Comparison of ENCODE assay signal across 11 cellular contexts in genomic region chr5:78362220-78362619, GRCh38. TPM values are rescaled to one million over a fixed set of nuclear protein-coding genes. Genes with fewer than 3 reads are reported as not detected.
DNase-seq lines count a peak whose midpoint lies in the region; ATAC-seq and TF ChIP-seq lines count a peak whose summit lies in the region.
"Had no signal": no experiment of that assay in that cellular context is flagged by ENCODE, and none has a peak within 500 bp of the region (broad histone marks: within the 10 kb centered on the region; RNA-seq: fewer than 3 reads in every experiment).

No MANE protein-coding gene starts in this region.

- peaks cover 2 to 7% of the 10 kb centered on the region in 2 donors for H3K36me3 Mint-ChIP-seq in activated T-cell treated with anti-CD3 and anti-CD28 coated beads, Interleukin-2, amount 50 U/mL, for 72 hours (ENCODE audit: insufficient read depth in 2 of 2)

- no peak overlapping the region; the same call in 1 of the 2 replicates for H2AFZ ChIP-seq in OCI-LY7 (ENCODE audit: low read length)

- no TSS peak for BruUV-seq in OCI-LY7 (replicated peaks; lab: Mats Ljungman, UMichigan)

- H3K4me1 Mint-ChIP-seq in activated T-cell treated with anti-CD3 and anti-CD28 coated beads, Interleukin-2, amount 50 U/mL, for 72 hours (ENCODE audit: low read depth) = peaks cover 56% of the 10 kb centered on the region
- H3K4me1 Mint-ChIP-seq in stimulated activated naive CD8-positive, alpha-beta T cell treated with anti-CD3 and anti-CD28 coated beads, Interleukin-15, amount 100 ng/mL, for 72 hours = peaks cover 54% of the 10 kb centered on the region

- H4K20me1 ChIP-seq in OCI-LY7 (ENCODE audit: insufficient read depth, low read length) = no peaks in the 10 kb centered on the region

- POLR2A ChIA-PET in OCI-LY7 (lab: Charles Lee) = no interaction called here

- peaks cover 10% of the 10 kb centered on the region; the same call in 1 of the 2 replicates for H3K36me3 ChIP-seq in OCI-LY7 (ENCODE audit: insufficient read depth, low read length)

- no peaks in the 10 kb centered on the region for H3K9me3 Mint-ChIP-seq in activated T-cell treated with anti-CD3 and anti-CD28 coated beads, Interleukin-2, amount 50 U/mL, for 72 hours
- no peaks in the 10 kb centered on the region for H3K9me3 Mint-ChIP-seq in stimulated activated naive CD8-positive, alpha-beta T cell treated with anti-CD3 and anti-CD28 coated beads, Interleukin-15, amount 100 ng/mL, for 72 hours

- peak overlapping the region; percentile 84 for H3K27ac Mint-ChIP-seq in activated T-cell treated with anti-CD3 and anti-CD28 coated beads, Interleukin-2, amount 50 U/mL, for 72 hours
- no peak overlapping the region for H3K27ac Mint-ChIP-seq in stimulated activated naive CD8-positive, alpha-beta T cell treated with anti-CD3 and anti-CD28 coated beads, Interleukin-15, amount 100 ng/mL, for 72 hours

- intact Hi-C loops in OCI-LY7 (cut with micrococcal nuclease; ENCODE audit: unreplicated experiment) = loop anchor here (5.0 kb wide), 3 partner anchors 105 to 585 kb away; partner anchors contain the start of gene TBCA

- H3K27ac ChIP-seq in OCI-LY7 (ENCODE audit: low read depth, low read length, poor library complexity, severe bottlenecking) = peak overlapping the region; percentile 85

- peaks cover 22% of the 10 kb centered on the region for H3K4me1 ChIP-seq in OCI-LY7 (ENCODE audit: insufficient read depth, low read length, poor library complexity, severe bottlenecking)

- H3K9me3 ChIP-seq in OCI-LY7 (ENCODE audit: low read length) = no peaks in the 10 kb centered on the region

- no peaks in the 10 kb centered on the region for H3K27me3 Mint-ChIP-seq in activated T-cell treated with anti-CD3 and anti-CD28 coated beads, Interleukin-2, amount 50 U/mL, for 72 hours (ENCODE audit: low read depth)
- no peaks in the 10 kb centered on the region for H3K27me3 Mint-ChIP-seq in stimulated activated naive CD8-positive, alpha-beta T cell treated with anti-CD3 and anti-CD28 coated beads, Interleukin-15, amount 100 ng/mL, for 72 hours

- TF ChIP-seq CTCF in OCI-LY7 (conservative IDR thresholded peaks at IDR 0.05; ENCODE audit: low read length) = no peak

- peaks cover 72% of the 10 kb centered on the region for H3K79me2 ChIP-seq in OCI-LY7 (ENCODE audit: insufficient read depth, low read depth, low read length)

- H3K4me3 Mint-ChIP-seq in activated T-cell treated with anti-CD3 and anti-CD28 coated beads, Interleukin-2, amount 50 U/mL, for 72 hours = peak overlapping the region; percentile 93 to 96
- peak overlapping the region; percentile 9 to 98 for H3K4me3 Mint-ChIP-seq in stimulated activated naive CD8-positive, alpha-beta T cell treated with anti-CD3 and anti-CD28 coated beads, Interleukin-15, amount 100 ng/mL, for 72 hours

- peak overlapping the region; percentile 89 for H3K4me2 ChIP-seq in OCI-LY7 (ENCODE audit: low read length)

- no peak for DNase-seq in activated T-cell treated with anti-CD3 and anti-CD28 coated beads, Interleukin-2, amount 50 U/mL, for 72 hours
- DNase-seq in activated T-cell treated with anti-CD3 and anti-CD28 coated beads for 4 hours = no peak
- DNase-seq in OCI-LY7 (ENCODE audit: low spot score) = no peak
- peak; percentile 13 for DNase-seq in globus pallidus (ENCODE audit: low spot score)
- no peak for DNase-seq in stimulated activated naive CD8-positive, alpha-beta T cell treated with anti-CD3 and anti-CD28 coated beads, Interleukin-15, amount 100 ng/mL, for 72 hours
- no peak for DNase-seq in central memory CD4-positive, alpha-beta T cell
- no peak for DNase-seq in AG08396 (ENCODE audit: low spot score)
- no peak for DNase-seq in D341Med (ENCODE audit: low spot score)
- DNase-seq: NCI-H446 treated with DMSO at 0.1 percent for 48 hours, trophoblast cell had no signal

- no peaks in the 10 kb centered on the region for H3K9me2 ChIP-seq in OCI-LY7 (ENCODE audit: insufficient read depth, low read length)

- CTCF ChIA-PET in OCI-LY7 (lab: Charles Lee; ENCODE audit: unreplicated experiment) = no interaction called here

- ATAC-seq in activated T-cell treated with anti-CD3 and anti-CD28 coated beads, Interleukin-2, amount 50 U/mL, for 72 hours (replicated peaks in 1 of 2) = no peak
- no peak for ATAC-seq in stimulated activated naive CD8-positive, alpha-beta T cell treated with anti-CD3 and anti-CD28 coated beads, Interleukin-15, amount 100 ng/mL, for 72 hours
- ATAC-seq: activated CD4-positive, CD25-positive, alpha-beta regulatory T cell treated with anti-CD3 and anti-CD28 coated beads, Interleukin-2, amount 50 U/mL, for 24 hours had no signal

- H3K4me3 ChIP-seq in OCI-LY7 (ENCODE audit: low read depth, low read length, poor library complexity, severe bottlenecking) = peak overlapping the region; percentile 90

RNA-seq across cellular contexts. Expression of gene SCAMP1, which starts 1.8 kb away (rescaled TPM):
- 10 to 100 TPM; 18.1 to 23.8 TPM for total RNA-seq in activated T-cell treated with anti-CD3 and anti-CD28 coated beads, Interleukin-2, amount 50 U/mL, for 72 hours
- 16.7 and 18.0 TPM in 2 replicates for total RNA-seq in OCI-LY7 (2014; rRNA removed; shearing (Covaris generic))
- 38.6 and 41.1 TPM in 2 replicates for total RNA-seq in OCI-LY7 (2022)
